Comparison of ENCODE assay signal across 10 cellular contexts in the genomic region with DNA sequence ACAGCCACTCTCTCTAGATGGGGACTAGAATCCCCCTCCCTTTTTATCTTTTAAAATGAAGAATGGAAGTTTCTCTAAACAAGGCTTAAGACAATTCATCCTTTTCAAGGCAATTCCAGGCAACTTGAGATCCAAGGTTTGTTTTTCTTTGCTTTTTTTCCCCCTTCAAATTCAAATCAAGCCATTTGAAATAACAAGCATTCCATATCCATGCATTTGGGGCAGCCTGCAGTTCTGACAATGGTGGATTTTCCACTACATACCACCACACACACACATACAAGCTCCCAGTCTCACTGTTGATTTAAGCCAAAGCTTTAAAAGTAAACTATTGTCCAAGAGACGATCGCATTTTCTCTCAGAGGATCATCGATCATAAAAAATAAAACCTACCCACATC. TPM values are rescaled to one million over a fixed set of nuclear protein-coding genes. Genes with fewer than 3 reads are reported as not detected.
DNase-seq lines count a peak whose midpoint lies in the region; ATAC-seq and TF ChIP-seq lines count a peak whose summit lies in the region.
"Had no signal": no experiment of that assay in that cellular context is flagged by ENCODE, and none has a peak within 500 bp of the region (broad histone marks: within the 10 kb centered on the region; RNA-seq: fewer than 3 reads in every experiment).

No MANE protein-coding gene starts in this region.

- H3K36me3 ChIP-seq in HUES48 (ENCODE audit: control insufficient read depth, insufficient read depth, low read length) (no peaks in the 10 kb centered on the region), brain microvascular endothelial cell (replicated peaks) (no peaks in the 10 kb centered on the region), spleen (peaks cover 0 to 52% (median 20%) of the 10 kb centered on the region in 6 donors)
- peaks cover 12 to 30% (median 12%) of the 10 kb centered on the region in 3 experiments for H3K36me3 ChIP-seq in naive thymus-derived CD4-positive, alpha-beta T cell (ENCODE audit: control insufficient read depth in 2 of 3, insufficient read depth in 3 of 3, low read length in 3 of 3)
- H3K36me3 ChIP-seq: tibial artery, WERI-Rb-1 had no signal

- peak overlapping the region; percentile 50; the same call in 1 of the 2 replicates for H3K9ac ChIP-seq in HUES48 (ENCODE audit: low read depth, low read length)

- H3K4me1 ChIP-seq in HUES48 (ENCODE audit: control insufficient read depth, insufficient read depth, low read length) (peaks cover 51% of the 10 kb centered on the region), spleen (peaks cover 0 to 16% (median 7%) of the 10 kb centered on the region in 6 donors)
- no peaks in the 10 kb centered on the region for H3K4me1 ChIP-seq in naive thymus-derived CD4-positive, alpha-beta T cell (ENCODE audit: control insufficient read depth in 2 of 2, insufficient read depth in 2 of 2, low read length in 2 of 2)

- H3K4me3 ChIP-seq in HUES48 (ENCODE audit: low read depth, low read length) (peak overlapping the region; percentile 62), brain microvascular endothelial cell (ENCODE audit: low read depth, low read length) (peak overlapping the region; percentile 80), iPS-18c (ENCODE audit: insufficient read depth, low read depth, low read length) (peak overlapping the region; percentile 5; the same call in 1 of the 2 replicates), spleen (peak overlapping the region in 7 of 8 donors; percentile 3 to 42 (median 22))
- H3K4me3 ChIP-seq in naive thymus-derived CD4-positive, alpha-beta T cell (ENCODE audit: low read length), result no peak overlapping the region
- H3K4me3 ChIP-seq: tibial artery had no signal

- no peaks in the 10 kb centered on the region for H3K9me3 ChIP-seq in HUES48 (ENCODE audit: control insufficient read depth, insufficient read depth, low read length)
- H3K9me3 ChIP-seq in iPS-18c (ENCODE audit: control insufficient read depth, insufficient read depth, low read length), result no peaks in the 10 kb centered on the region
- H3K9me3 ChIP-seq in spleen, result no peaks in the 10 kb centered on the region
- no peaks in the 10 kb centered on the region for H3K9me3 ChIP-seq in naive thymus-derived CD4-positive, alpha-beta T cell (ENCODE audit: control insufficient read depth in 2 of 3, low read length in 3 of 3)
- H3K9me3 ChIP-seq: tibial artery had no signal

- CTCF ChIA-PET in naive thymus-derived CD4-positive, alpha-beta T cell (lab: Charles Lee), result no interaction called here

- no peak for ATAC-seq in naive thymus-derived CD4-positive, alpha-beta T cell
- ATAC-seq in HG02759 (IDR thresholded peaks at IDR 0.05; ENCODE audit: unreplicated experiment), result no peak

- H3K4me3 Mint-ChIP-seq in naive thymus-derived CD4-positive, alpha-beta T cell, result no peak overlapping the region

- TF ChIP-seq POLR2A in spleen (IDR thresholded peaks at IDR 0.05), result no peak

- in situ Hi-C loops in brain microvascular endothelial cell (cut with HindIII; ENCODE audit: low pct_ligation_motif_present, low sequenced_read_pairs), result no loop called here

- H3K27ac ChIP-seq in HUES48 (ENCODE audit: low read depth, low read length), result peak overlapping the region; percentile 79
- peak overlapping the region; percentile 9 for H3K27ac ChIP-seq in brain microvascular endothelial cell
- no peak overlapping the region for H3K27ac ChIP-seq in spleen
- no peak overlapping the region for H3K27ac ChIP-seq in naive thymus-derived CD4-positive, alpha-beta T cell (ENCODE audit: low read depth, low read length)
- H3K27ac ChIP-seq: tibial artery, WERI-Rb-1 had no signal

- WGBS in spleen, 5 donors, result 61 to 76% (median 67%) methylated on average over 3 of the region's 3 CpGs

- peak overlapping the region in 2 of 9 donors; percentile 9 to 28 for H3K27ac Mint-ChIP-seq in naive thymus-derived CD4-positive, alpha-beta T cell

- TF ChIP-seq CTCF in brain microvascular endothelial cell (IDR thresholded peaks at IDR 0.05; ENCODE audit: low read depth, low read length, missing control alignments) (no peak), spleen (IDR thresholded peaks at IDR 0.05 in 8 of 11, conservative IDR thresholded peaks at IDR 0.05 in 3 of 11) (no peak)

- no peaks in the 10 kb centered on the region for H3K27me3 Mint-ChIP-seq in naive thymus-derived CD4-positive, alpha-beta T cell

- H3K27me3 ChIP-seq in HUES48 (ENCODE audit: control insufficient read depth, insufficient read depth, low read length) (peaks cover 28% of the 10 kb centered on the region), brain microvascular endothelial cell (replicated peaks) (no peaks in the 10 kb centered on the region), spleen (replicated peaks in 1 of 7) (no peaks in the 10 kb centered on the region)
- no peaks in the 10 kb centered on the region for H3K27me3 ChIP-seq in naive thymus-derived CD4-positive, alpha-beta T cell (ENCODE audit: control insufficient read depth in 2 of 2, insufficient read depth in 2 of 2, low read length in 2 of 2)

- peaks cover 0 to 6% (median 0%) of the 10 kb centered on the region in 7 donors for H3K4me1 Mint-ChIP-seq in naive thymus-derived CD4-positive, alpha-beta T cell

- intact Hi-C loops in spleen (cut with DNase I; ENCODE audit: low total_unique reads), result loop anchor here (5.0 kb wide), 1 partner anchor 278 kb away; no protein-coding TSS in a partner anchor
- intact Hi-C loops in naive thymus-derived CD4-positive, alpha-beta T cell (cut with micrococcal nuclease), result loop anchor here in 1 of 2 donors (10.0 kb wide), 1 partner anchor 225 kb away; no protein-coding TSS in a partner anchor

- H3K36me3 Mint-ChIP-seq in naive thymus-derived CD4-positive, alpha-beta T cell, result peaks cover 11 to 40% (median 24%) of the 10 kb centered on the region in 5 donors

- DNase-seq in brain microvascular endothelial cell (no peak), spleen (no peak), SIG-M5 treated with dmso at 0.1 percent for 504 hours (lab: John Stamatoyannopoulos, UW; ENCODE audit: unreplicated experiment) (no peak), SHP77 (lab: John Stamatoyannopoulos, UW) (no peak)
- DNase-seq in naive thymus-derived CD4-positive, alpha-beta T cell, result no peak

- peaks cover 0 to 1% (median 0%) of the 10 kb centered on the region in 11 donors for H3K9me3 Mint-ChIP-seq in naive thymus-derived CD4-positive, alpha-beta T cell

- POLR2A ChIA-PET in naive thymus-derived CD4-positive, alpha-beta T cell (lab: Charles Lee), result no interaction called here

RNA-seq across cellular contexts. Expression of a gene that starts 0.4 kb away (rescaled TPM):
- total RNA-seq in spleen, result 1 to 10 TPM in 5 of 7 donors, under 1 TPM in 2; 0.34 to 5.5 (median 2.0) TPM
- polyA plus RNA-seq in spleen, result 1 to 10 TPM in 1 of 3 donors, under 1 TPM in 2; 0.09 to 1.1 (median 0.18) TPM
- not detected for total RNA-seq in naive thymus-derived CD4-positive, alpha-beta T cell
- polyA plus RNA-seq in naive thymus-derived CD4-positive, alpha-beta T cell, result under 1 TPM; 0.08 to 0.12 TPM

Comparison
In these comparisons a context has a peak if more than half of its experiments do, and no peak if none do; other contexts are left out.
1. H3K27ac ChIP-seq: peak in HUES48 (single experiment) and brain microvascular endothelial cell (single experiment); none in spleen (0 of 8) and naive thymus-derived CD4-positive, alpha-beta T cell (single experiment).